ENCODE assay signal across 8 cellular contexts in genomic region chr13:23979361-23980159, GRCh38.
DNase-seq lines count a peak whose midpoint lies in the region; ATAC-seq and TF ChIP-seq lines count a peak whose summit lies in the region.

No MANE protein-coding gene starts in this region.

- CTCF ChIA-PET in PC-9 (lab: Charles Lee) = no interaction called here

- TF ChIP-seq EP300 in ovary (IDR thresholded peaks at IDR 0.05) = no peak

- H2AFZ ChIP-seq in PC-9 (peak overlapping the region; percentile 73; the same call in 1 of the 2 replicates), Karpas-422 (ENCODE audit: low read length) (no peak overlapping the region)

- H3K36me3 ChIP-seq in PC-9 (ENCODE audit: low read depth) (no peaks in the 10 kb centered on the region), ascending aorta (no peaks in the 10 kb centered on the region), heart right ventricle (no peaks in the 10 kb centered on the region), ovary (no peaks in the 10 kb centered on the region), Karpas-422 (ENCODE audit: insufficient read depth, low read length) (no peaks in the 10 kb centered on the region)

- peak; percentile 52 for ATAC-seq in GM18861 (IDR thresholded peaks at IDR 0.05; ENCODE audit: unreplicated experiment)
- ATAC-seq in HG03066 (IDR thresholded peaks at IDR 0.05; ENCODE audit: low read depth, unreplicated experiment) = peak; percentile 45
- peak; percentile 91 to 97 (median 95) for ATAC-seq in heart right ventricle

- H3K9ac ChIP-seq in Karpas-422 (ENCODE audit: low read length) = no peak overlapping the region

- H3K4me2 ChIP-seq in PC-9 (peak overlapping the region; percentile 74), Karpas-422 (ENCODE audit: low read depth, low read length, poor library complexity, severe bottlenecking) (no peak overlapping the region)

- peaks cover 6% of the 10 kb centered on the region; the same call in 1 of the 2 replicates for H3K4me1 ChIP-seq in PC-9 (replicated peaks; ENCODE audit: insufficient read depth)
- no peaks in the 10 kb centered on the region for H3K4me1 ChIP-seq in ascending aorta
- H3K4me1 ChIP-seq in heart right ventricle = peaks cover 0 to 19% (median 6%) of the 10 kb centered on the region in 9 donors
- no peaks in the 10 kb centered on the region for H3K4me1 ChIP-seq in ovary (ENCODE audit: insufficient read depth)
- no peaks in the 10 kb centered on the region for H3K4me1 ChIP-seq in Karpas-422 (ENCODE audit: low read length)

- peak overlapping the region; percentile 44 for H3K4me3 ChIP-seq in PC-9
- H3K4me3 ChIP-seq in ascending aorta = peak overlapping the region; percentile 62 to 65
- H3K4me3 ChIP-seq in heart right ventricle = peak overlapping the region; percentile 43 to 72 (median 64)
- H3K4me3 ChIP-seq in ovary = peak overlapping the region; percentile 40
- H3K4me3 ChIP-seq in Karpas-422 (ENCODE audit: low read length) = no peak overlapping the region

- no peak for TF ChIP-seq POLR2A in ovary (IDR thresholded peaks at IDR 0.05)

- H3K9me3 ChIP-seq in PC-9 (ENCODE audit: insufficient read depth, low read depth) (no peaks in the 10 kb centered on the region), ascending aorta (no peaks in the 10 kb centered on the region), heart right ventricle (no peaks in the 10 kb centered on the region), ovary (no peaks in the 10 kb centered on the region), Karpas-422 (ENCODE audit: low read length) (no peaks in the 10 kb centered on the region)

- TF ChIP-seq CTCF in PC-9 (conservative IDR thresholded peaks at IDR 0.05) (no peak), ascending aorta (IDR thresholded peaks at IDR 0.05) (no peak), heart right ventricle (IDR thresholded peaks at IDR 0.05) (no peak), ovary (IDR thresholded peaks at IDR 0.05) (no peak)

- H3K27me3 ChIP-seq in PC-9 (ENCODE audit: insufficient read depth, low read depth) = peaks cover 20% of the 10 kb centered on the region; the same call in 1 of the 2 replicates
- no peaks in the 10 kb centered on the region for H3K27me3 ChIP-seq in ascending aorta
- H3K27me3 ChIP-seq in heart right ventricle = peaks cover 0 to 29% (median 0%) of the 10 kb centered on the region in 7 donors
- no peaks in the 10 kb centered on the region for H3K27me3 ChIP-seq in ovary
- H3K27me3 ChIP-seq in Karpas-422 (ENCODE audit: low read length) = no peaks in the 10 kb centered on the region

- intact Hi-C loops in PC-9 (cut with micrococcal nuclease; ENCODE audit: unreplicated experiment) = no loop called here
- intact Hi-C loops in ascending aorta (cut with DNase I) = loop anchor here (2.0 kb wide), 1 partner anchor 73 kb away; no protein-coding TSS in a partner anchor
- intact Hi-C loops in heart right ventricle (cut with DNase I) = no loop called here
- intact Hi-C loops in ovary (cut with DNase I) = no loop called here

- no peaks in the 10 kb centered on the region for H3F3A ChIP-seq in PC-9 (ENCODE audit: insufficient read depth, low read depth)

- DNase-seq in AG20443 (ENCODE audit: low spot score) = peak; percentile 93
- DNase-seq in PC-9 = peak in 1 of 2 experiments; percentile 47
- DNase-seq in ascending aorta (ENCODE audit: low spot score in 2 of 2) = peak in 1 of 2 donors; percentile 83
- peak; percentile 84 to 86 for DNase-seq in heart right ventricle
- peak; percentile 84 to 93 (median 89) for DNase-seq in ovary
- no peak for DNase-seq in Karpas-422

- H3K27ac ChIP-seq in PC-9 (no peak overlapping the region), ascending aorta (peak overlapping the region in 1 of 2 donors; percentile 39), heart right ventricle (peak overlapping the region in 8 of 10 donors; percentile 49 to 64 (median 62)), ovary (peak overlapping the region; percentile 9 to 72), Karpas-422 (ENCODE audit: low read length) (no peak overlapping the region)

- 0 to 1% methylated on average over 43 of the region's 43 CpGs for WGBS in heart right ventricle, 2 donors
- whole genome bisulfite sequencing in ovary, 3 donors = 1 to 2% (median 1%) methylated on average over 33 to 43 of the region's 43 CpGs

- H3K9me2 ChIP-seq in PC-9 (ENCODE audit: insufficient read depth) (no peaks in the 10 kb centered on the region), Karpas-422 (replicated peaks; ENCODE audit: insufficient read depth, low read length) (no peaks in the 10 kb centered on the region)

- H3K79me2 ChIP-seq in PC-9 (ENCODE audit: low read depth) = no peaks in the 10 kb centered on the region
- H3K79me2 ChIP-seq in Karpas-422 (ENCODE audit: low read length) = no peaks in the 10 kb centered on the region

- POLR2A ChIA-PET in PC-9 (lab: Charles Lee; ENCODE audit: unreplicated experiment) = no interaction called here

- BruUV-seq in PC-9 (replicated peaks; lab: Mats Ljungman, UMichigan) = no TSS peak

- H4K20me1 ChIP-seq in PC-9 (ENCODE audit: insufficient read depth) = no peaks in the 10 kb centered on the region
- H4K20me1 ChIP-seq in Karpas-422 (ENCODE audit: insufficient read depth, low read depth, low read length) = no peaks in the 10 kb centered on the region

Comparison
In these comparisons a context has a peak if more than half of its experiments do, and no peak if none do; other contexts are left out.
1. ATAC-seq: peak in every context shown above with its lines; median percentile 95 in heart right ventricle; 52 in GM18861; 45 in HG03066.
2. H3K27ac ChIP-seq: peak in heart right ventricle (8 of 10) and ovary (2 of 2); none in PC-9 (single experiment) and Karpas-422 (single experiment).